ENCODE assay signal across 1 cellular context in the genomic region with DNA sequence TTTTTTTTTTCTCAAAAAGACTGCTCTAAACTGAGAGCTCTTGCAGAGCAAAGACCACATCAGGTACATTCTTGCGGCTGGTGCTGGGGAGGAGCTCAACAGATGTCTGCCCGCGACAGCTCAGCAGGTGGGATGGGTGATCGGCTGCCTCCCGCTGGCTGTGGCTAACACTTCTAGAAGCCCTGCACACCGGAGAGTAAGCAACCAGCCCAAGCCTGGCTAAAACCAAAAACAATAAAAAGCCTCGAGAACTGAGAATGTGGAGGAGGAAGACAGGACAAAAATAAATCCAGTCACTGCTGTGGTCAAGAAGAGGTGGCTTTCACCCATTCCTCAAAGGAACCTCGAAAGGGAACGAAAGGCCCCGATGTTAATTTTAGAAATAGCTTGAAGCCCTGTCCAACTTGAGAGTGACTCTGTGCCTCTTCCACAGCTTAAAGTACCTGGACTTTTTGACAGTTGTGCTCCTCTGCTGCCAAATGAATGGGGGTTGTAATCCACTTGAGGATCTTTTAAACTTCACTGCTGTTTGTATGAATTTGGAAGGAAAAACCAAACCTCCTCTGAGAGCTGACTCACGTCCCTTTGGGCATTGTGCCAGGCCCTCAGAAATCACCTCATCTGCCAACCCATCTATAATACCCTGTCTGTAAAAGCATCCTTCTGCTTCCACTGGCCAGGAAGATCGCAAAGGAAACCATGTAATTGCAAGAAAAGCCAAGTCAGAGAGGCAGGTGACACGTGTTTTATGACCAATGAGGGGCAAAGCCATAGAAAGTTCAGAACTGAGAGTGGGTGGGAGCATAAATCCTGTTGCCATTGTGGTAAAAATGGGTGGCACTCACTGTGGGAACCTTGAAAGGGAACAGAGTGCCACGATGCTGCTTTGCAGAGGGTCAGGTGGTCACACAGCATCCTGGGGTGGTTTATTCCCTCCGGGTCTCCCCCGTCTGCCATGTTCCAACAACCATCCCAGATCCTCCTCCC.
TF ChIP-seq lines count a peak whose summit lies in the region.

No MANE protein-coding gene starts in this region.

TF ChIP-seq in GM12878, 131 proteins besides CTCF, POLR2A, EP300 and RAD21 (continued from another document):
- no peak for TF ChIP-seq CHD1 (IDR thresholded peaks at IDR 0.05; ENCODE audit: low read depth, low read length)
- no peak for TF ChIP-seq FOXK2 (IDR thresholded peaks at IDR 0.05)
- TF ChIP-seq, protein P1, sequence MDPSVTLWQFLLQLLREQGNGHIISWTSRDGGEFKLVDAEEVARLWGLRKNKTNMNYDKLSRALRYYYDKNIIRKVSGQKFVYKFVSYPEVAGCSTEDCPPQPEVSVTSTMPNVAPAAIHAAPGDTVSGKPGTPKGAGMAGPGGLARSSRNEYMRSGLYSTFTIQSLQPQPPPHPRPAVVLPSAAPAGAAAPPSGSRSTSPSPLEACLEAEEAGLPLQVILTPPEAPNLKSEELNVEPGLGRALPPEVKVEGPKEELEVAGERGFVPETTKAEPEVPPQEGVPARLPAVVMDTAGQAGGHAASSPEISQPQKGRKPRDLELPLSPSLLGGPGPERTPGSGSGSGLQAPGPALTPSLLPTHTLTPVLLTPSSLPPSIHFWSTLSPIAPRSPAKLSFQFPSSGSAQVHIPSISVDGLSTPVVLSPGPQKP (IDR thresholded peaks at IDR 0.05; ENCODE audit: low read depth, low read length) = no peak
- peak; percentile 88 for TF ChIP-seq TCF3 (IDR thresholded peaks at IDR 0.05; ENCODE audit: borderline replicate concordance, insufficient read depth, low read depth, low read length)
- TF ChIP-seq, protein P2, sequence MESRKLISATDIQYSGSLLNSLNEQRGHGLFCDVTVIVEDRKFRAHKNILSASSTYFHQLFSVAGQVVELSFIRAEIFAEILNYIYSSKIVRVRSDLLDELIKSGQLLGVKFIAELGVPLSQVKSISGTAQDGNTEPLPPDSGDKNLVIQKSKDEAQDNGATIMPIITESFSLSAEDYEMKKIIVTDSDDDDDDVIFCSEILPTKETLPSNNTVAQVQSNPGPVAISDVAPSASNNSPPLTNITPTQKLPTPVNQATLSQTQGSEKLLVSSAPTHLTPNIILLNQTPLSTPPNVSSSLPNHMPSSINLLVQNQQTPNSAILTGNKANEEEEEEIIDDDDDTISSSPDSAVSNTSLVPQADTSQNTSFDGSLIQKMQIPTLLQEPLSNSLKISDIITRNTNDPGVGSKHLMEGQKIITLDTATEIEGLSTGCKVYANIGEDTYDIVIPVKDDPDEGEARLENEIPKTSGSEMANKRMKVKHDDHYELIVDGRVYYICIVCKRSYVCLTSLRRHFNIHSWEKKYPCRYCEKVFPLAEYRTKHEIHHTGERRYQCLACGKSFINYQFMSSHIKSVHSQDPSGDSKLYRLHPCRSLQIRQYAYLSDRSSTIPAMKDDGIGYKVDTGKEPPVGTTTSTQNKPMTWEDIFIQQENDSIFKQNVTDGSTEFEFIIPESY (IDR thresholded peaks at IDR 0.05) = no peak
- TF ChIP-seq, protein P3, sequence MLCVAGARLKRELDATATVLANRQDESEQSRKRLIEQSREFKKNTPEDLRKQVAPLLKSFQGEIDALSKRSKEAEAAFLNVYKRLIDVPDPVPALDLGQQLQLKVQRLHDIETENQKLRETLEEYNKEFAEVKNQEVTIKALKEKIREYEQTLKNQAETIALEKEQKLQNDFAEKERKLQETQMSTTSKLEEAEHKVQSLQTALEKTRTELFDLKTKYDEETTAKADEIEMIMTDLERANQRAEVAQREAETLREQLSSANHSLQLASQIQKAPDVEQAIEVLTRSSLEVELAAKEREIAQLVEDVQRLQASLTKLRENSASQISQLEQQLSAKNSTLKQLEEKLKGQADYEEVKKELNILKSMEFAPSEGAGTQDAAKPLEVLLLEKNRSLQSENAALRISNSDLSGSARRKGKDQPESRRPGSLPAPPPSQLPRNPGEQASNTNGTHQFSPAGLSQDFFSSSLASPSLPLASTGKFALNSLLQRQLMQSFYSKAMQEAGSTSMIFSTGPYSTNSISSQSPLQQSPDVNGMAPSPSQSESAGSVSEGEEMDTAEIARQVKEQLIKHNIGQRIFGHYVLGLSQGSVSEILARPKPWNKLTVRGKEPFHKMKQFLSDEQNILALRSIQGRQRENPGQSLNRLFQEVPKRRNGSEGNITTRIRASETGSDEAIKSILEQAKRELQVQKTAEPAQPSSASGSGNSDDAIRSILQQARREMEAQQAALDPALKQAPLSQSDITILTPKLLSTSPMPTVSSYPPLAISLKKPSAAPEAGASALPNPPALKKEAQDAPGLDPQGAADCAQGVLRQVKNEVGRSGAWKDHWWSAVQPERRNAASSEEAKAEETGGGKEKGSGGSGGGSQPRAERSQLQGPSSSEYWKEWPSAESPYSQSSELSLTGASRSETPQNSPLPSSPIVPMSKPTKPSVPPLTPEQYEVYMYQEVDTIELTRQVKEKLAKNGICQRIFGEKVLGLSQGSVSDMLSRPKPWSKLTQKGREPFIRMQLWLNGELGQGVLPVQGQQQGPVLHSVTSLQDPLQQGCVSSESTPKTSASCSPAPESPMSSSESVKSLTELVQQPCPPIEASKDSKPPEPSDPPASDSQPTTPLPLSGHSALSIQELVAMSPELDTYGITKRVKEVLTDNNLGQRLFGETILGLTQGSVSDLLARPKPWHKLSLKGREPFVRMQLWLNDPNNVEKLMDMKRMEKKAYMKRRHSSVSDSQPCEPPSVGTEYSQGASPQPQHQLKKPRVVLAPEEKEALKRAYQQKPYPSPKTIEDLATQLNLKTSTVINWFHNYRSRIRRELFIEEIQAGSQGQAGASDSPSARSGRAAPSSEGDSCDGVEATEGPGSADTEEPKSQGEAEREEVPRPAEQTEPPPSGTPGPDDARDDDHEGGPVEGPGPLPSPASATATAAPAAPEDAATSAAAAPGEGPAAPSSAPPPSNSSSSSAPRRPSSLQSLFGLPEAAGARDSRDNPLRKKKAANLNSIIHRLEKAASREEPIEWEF (IDR thresholded peaks at IDR 0.05; ENCODE audit: insufficient replicate concordance, low read depth, low read length) = no peak
- TF ChIP-seq, protein P4, sequence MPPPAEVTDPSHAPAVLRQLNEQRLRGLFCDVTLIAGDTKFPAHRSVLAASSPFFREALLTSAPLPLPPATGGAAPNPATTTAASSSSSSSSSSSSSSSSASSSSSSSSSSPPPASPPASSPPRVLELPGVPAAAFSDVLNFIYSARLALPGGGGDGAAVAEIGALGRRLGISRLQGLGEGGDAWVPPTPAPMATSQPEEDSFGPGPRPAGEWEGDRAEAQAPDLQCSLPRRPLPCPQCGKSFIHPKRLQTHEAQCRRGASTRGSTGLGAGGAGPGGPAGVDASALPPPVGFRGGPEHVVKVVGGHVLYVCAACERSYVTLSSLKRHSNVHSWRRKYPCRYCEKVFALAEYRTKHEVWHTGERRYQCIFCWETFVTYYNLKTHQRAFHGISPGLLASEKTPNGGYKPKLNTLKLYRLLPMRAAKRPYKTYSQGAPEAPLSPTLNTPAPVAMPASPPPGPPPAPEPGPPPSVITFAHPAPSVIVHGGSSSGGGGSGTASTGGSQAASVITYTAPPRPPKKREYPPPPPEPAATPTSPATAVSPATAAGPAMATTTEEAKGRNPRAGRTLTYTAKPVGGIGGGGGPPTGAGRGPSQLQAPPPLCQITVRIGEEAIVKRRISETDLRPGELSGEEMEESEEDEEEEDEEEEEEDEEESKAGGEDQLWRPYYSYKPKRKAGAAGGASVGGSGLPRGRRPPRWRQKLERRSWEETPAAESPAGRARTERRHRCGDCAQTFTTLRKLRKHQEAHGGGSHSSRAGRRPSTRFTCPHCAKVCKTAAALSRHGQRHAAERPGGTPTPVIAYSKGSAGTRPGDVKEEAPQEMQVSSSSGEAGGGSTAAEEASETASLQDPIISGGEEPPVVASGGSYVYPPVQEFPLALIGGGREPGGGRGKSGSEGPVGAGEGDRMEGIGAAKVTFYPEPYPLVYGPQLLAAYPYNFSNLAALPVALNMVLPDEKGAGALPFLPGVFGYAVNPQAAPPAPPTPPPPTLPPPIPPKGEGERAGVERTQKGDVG (CRISPR knock-in tag; IDR thresholded peaks at IDR 0.05) = no peak
